8 cellular contexts compared by ENCODE assay signal in the genomic region with DNA sequence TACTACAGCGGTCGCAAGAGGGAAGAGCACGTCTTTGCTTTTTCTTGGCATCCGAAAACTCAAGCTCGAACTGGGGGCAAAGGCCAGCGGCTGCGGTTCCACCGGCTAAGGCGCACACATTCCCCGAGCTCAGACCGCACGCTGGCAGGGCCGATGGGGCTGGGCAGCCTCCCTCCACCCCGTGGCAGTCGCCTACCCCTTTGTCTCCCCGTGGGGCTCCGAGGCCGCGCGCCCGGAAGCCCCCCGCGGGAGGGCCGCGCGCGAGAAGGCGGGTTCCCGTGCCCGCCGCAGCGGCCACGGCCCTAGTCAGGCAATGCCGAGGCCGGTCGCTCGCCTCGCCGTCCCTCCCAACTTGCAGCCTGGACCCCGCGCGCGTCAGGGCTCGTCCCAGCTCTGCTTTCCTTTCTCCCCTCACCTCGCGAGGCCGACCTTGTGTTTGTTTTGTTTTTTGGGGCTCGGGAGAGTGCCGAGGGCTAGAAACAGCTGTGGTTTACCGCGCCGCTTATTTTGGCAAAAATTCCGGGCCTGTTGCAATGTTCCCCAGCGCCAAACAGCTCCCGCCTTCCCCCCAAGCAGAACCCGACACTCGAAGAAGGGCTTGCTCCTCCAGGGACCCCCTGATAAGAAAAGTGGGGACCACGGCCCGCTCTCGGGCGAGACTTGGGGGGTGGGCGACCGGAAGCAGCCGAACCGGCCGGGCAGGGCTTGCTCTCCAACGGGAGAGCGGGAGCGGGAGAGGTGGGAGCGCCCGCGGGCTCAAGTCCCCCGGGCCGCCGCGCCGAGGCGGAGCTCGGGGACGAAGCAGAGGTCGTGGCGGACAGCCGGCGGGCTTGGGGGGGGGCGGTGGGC. TPM values are rescaled to one million over a fixed set of nuclear protein-coding genes. Genes with fewer than 3 reads are reported as not detected.
DNase-seq lines count a peak whose midpoint lies in the region; ATAC-seq and TF ChIP-seq lines count a peak whose summit lies in the region.

No MANE protein-coding gene starts in this region.

- H3K4me2 ChIP-seq in smooth muscle cell, result peak overlapping the region; percentile 96

- H3K4me1 ChIP-seq in breast epithelium, result no peaks in the 10 kb centered on the region
- H3K4me1 ChIP-seq in smooth muscle cell (ENCODE audit: low read depth), result peaks cover 20% of the 10 kb centered on the region

- WGBS in smooth muscle cell (ENCODE audit: low lambda C conversion rate), result 0% methylated on average over 71 of the region's 85 CpGs

- DNase-seq in DMS114 treated with DMSO at 0.1 percent for 48 hours (lab: John Stamatoyannopoulos, UW; ENCODE audit: unreplicated experiment), result peak; percentile 34
- DNase-seq in GOT3 (lab: John Stamatoyannopoulos, UW), result peak; percentile 58
- DNase-seq in NCI-H1417 (lab: John Stamatoyannopoulos, UW), result peak; percentile 89 to 91 (median 89)
- DNase-seq in breast epithelium (ENCODE audit: low spot score in 2 of 2), result peak; percentile 55 to 77
- DNase-seq in immature natural killer cell, result peak; percentile 70 to 71 (median 71)
- DNase-seq in smooth muscle cell (lab: John Stamatoyannopoulos, UW; ENCODE audit: unreplicated experiment), result peak; percentile 66

- H3K9ac ChIP-seq in smooth muscle cell (ENCODE audit: low read depth), result peak overlapping the region; percentile 88

- peak overlapping the region; percentile 92 to 98 (median 98) for H3K27ac Mint-ChIP-seq in immature natural killer cell

- H3K36me3 Mint-ChIP-seq in immature natural killer cell, result peaks cover 0 to 3% (median 3%) of the 10 kb centered on the region in 3 donors

- no peak for ATAC-seq in GM21381 (IDR thresholded peaks at IDR 0.05; ENCODE audit: unreplicated experiment)

- peak overlapping the region; percentile 86 to 98 (median 88) for H3K4me3 Mint-ChIP-seq in immature natural killer cell

- H3K9me3 ChIP-seq in breast epithelium (no peaks in the 10 kb centered on the region), smooth muscle cell (replicated peaks; ENCODE audit: low read depth) (no peaks in the 10 kb centered on the region)

- TF ChIP-seq CTCF in VCaP (conservative IDR thresholded peaks at IDR 0.05) (no peak), breast epithelium (IDR thresholded peaks at IDR 0.05) (no peak), smooth muscle cell (IDR thresholded peaks at IDR 0.05; ENCODE audit: borderline replicate concordance, insufficient read depth, poor library complexity, severe bottlenecking) (no peak)

- no peaks in the 10 kb centered on the region for H3K9me3 Mint-ChIP-seq in immature natural killer cell

- H3K27me3 ChIP-seq in breast epithelium, result no peaks in the 10 kb centered on the region
- no peaks in the 10 kb centered on the region for H3K27me3 ChIP-seq in smooth muscle cell (ENCODE audit: low read depth)

- TF ChIP-seq POLR2A in breast epithelium (IDR thresholded peaks at IDR 0.05), result no peak

- H3K36me3 ChIP-seq in breast epithelium (no peaks in the 10 kb centered on the region), smooth muscle cell (ENCODE audit: low read depth) (no peaks in the 10 kb centered on the region)

- intact Hi-C loops in breast epithelium (cut with DNase I; ENCODE audit: low total_unique reads), result no loop called here

- H3K79me2 ChIP-seq in smooth muscle cell (ENCODE audit: low read depth), result peaks cover 31% of the 10 kb centered on the region

- H3K27me3 Mint-ChIP-seq in immature natural killer cell (ENCODE audit: low read depth in 3 of 3), result peaks cover 2 to 11% (median 2%) of the 10 kb centered on the region in 3 donors

- no peaks in the 10 kb centered on the region for H4K20me1 ChIP-seq in smooth muscle cell (ENCODE audit: low read depth)

- H3K4me3 ChIP-seq in breast epithelium (peak overlapping the region; percentile 85 to 96 (median 86)), smooth muscle cell (peak overlapping the region; percentile 69)

- peaks cover 29 to 42% of the 10 kb centered on the region in 2 donors for H3K4me1 Mint-ChIP-seq in immature natural killer cell

- H2AFZ ChIP-seq in smooth muscle cell (ENCODE audit: low read depth), result peak overlapping the region; percentile 89

- H3F3A ChIP-seq in smooth muscle cell (ENCODE audit: low read depth), result peaks cover 3% of the 10 kb centered on the region

- H3K27ac ChIP-seq in VCaP (peak overlapping the region; percentile 100), breast epithelium (peak overlapping the region; percentile 99 to 100), smooth muscle cell (ENCODE audit: low read depth) (peak overlapping the region; percentile 90)

RNA-seq across cellular contexts. Expression of gene N4BP2, which starts 0.6 kb away (rescaled TPM):
- total RNA-seq in breast epithelium (10 to 100 TPM in 2 of 3 donors, 1 to 10 TPM in 1; 7.2 to 26.8 (median 12.1) TPM), smooth muscle cell (40.0 and 40.6 TPM in 2 replicates)
- polyA plus RNA-seq in immature natural killer cell (10 to 100 TPM in 1 of 3 donors, 1 to 10 TPM in 2; 2.9 to 11.1 (median 8.2) TPM), smooth muscle cell (9.0 and 9.2 TPM in 2 replicates)

Comparison
In these comparisons a context has a peak if more than half of its experiments do, and no peak if none do; other contexts are left out.
1. DNase-seq: peak in every context shown above with its lines; median percentile 89 in NCI-H1417; 71 in immature natural killer cell; 66 in breast epithelium; 66 in smooth muscle cell; 58 in GOT3; 34 in DMS114 treated with DMSO at 0.1 percent for 48 hours.